In the genomic region with DNA sequence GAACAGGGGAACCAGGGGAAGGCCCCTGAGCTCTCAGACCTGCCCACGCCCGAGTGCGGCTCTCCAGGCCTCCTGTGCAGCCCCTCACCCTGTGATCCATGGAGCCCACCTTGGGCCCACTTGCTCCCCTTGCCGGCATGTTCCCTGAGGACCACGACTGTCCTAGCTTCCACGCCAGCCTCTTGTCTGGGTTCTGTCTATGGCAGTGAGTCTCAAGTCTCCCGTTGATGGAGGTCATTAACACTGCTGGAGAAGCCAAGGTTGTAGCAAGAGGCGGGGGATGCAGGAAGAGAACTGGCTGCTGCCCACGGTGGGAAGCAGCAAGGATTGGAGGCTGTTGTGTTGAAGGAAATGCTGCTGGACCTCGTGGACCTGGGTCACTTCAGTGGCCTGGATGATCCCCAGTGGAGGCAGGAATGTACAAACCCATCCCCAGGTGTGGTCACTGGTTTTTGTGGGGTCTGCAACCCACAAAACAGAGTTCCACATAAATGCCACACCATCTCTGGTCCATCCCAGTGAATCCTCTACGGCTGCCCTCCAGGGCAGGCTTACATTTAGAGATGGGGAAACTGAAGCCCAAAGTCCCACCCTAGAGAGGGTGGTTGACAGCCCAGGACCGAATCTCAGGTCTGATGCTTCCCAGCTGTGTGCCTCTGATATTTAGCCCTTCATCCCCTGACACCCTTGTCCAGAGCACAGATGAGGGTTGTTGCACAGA, we compare ENCODE assay signal across 20 cellular contexts.
A peak's percentile ranks its signal among the peaks of the same experiment; 100 is the strongest.
DNase-seq lines count a peak whose midpoint lies in the region; ATAC-seq and TF ChIP-seq lines count a peak whose summit lies in the region.
"Had no signal": no experiment of that assay in that cellular context is flagged by ENCODE, and none has a peak within 500 bp of the region (broad histone marks: within the 10 kb centered on the region; RNA-seq: fewer than 3 reads in every experiment).

No MANE protein-coding gene starts in this region.

- H3K4me1 ChIP-seq in BLaER1 (peaks cover 44% of the 10 kb centered on the region), stomach (no peaks in the 10 kb centered on the region)

- H3K27ac ChIP-seq in BLaER1 (no peak overlapping the region), stomach (no peak overlapping the region)

- H3K4me1 Mint-ChIP-seq in activated naive CD8-positive, alpha-beta T cell treated with anti-CD3 and anti-CD28 coated beads, Interleukin-2, amount 50 U/mL, for 24 hours: no peaks in the 10 kb centered on the region

- H3K27me3 Mint-ChIP-seq in activated naive CD8-positive, alpha-beta T cell treated with anti-CD3 and anti-CD28 coated beads, Interleukin-2, amount 50 U/mL, for 24 hours: peaks cover 3% of the 10 kb centered on the region
- H3K27me3 Mint-ChIP-seq: CD4-positive, alpha-beta T cell had no signal

- H3K9me3 ChIP-seq in BLaER1 (0 out of 2 replicates have a peak, but pooled peaks cover 6% of the 10 kb centered on the region), stomach (no peaks in the 10 kb centered on the region)
- H3K9me3 ChIP-seq: MG63 had no signal

- H3K27me3 ChIP-seq in BLaER1 (no peaks in the 10 kb centered on the region), stomach (peaks cover 0 to 21% (median 0%) of the 10 kb centered on the region in 3 donors)
- H3K27me3 ChIP-seq: MG63 had no signal

- intact Hi-C loops in stomach (cut with DNase I; ENCODE audit: low total_unique reads): no loop called here

- no peaks in the 10 kb centered on the region for H4K20me1 ChIP-seq in BLaER1

- no peaks in the 10 kb centered on the region for H3K9me3 Mint-ChIP-seq in activated naive CD8-positive, alpha-beta T cell treated with anti-CD3 and anti-CD28 coated beads, Interleukin-2, amount 50 U/mL, for 24 hours
- H3K9me3 Mint-ChIP-seq: CD4-positive, alpha-beta T cell; GM23338 had no signal

- H3K4me3 ChIP-seq in BLaER1: no peak overlapping the region
- H3K4me3 ChIP-seq in stomach: no peak overlapping the region
- H3K4me3 ChIP-seq: GM23338, MG63 had no signal

- 78 to 87% (median 83%) methylated on average over 11 to 12 of the region's 12 CpGs for WGBS in stomach, 5 donors

- no peak overlapping the region for H3K9ac ChIP-seq in BLaER1

- no peak overlapping the region for H3K4me3 Mint-ChIP-seq in activated naive CD8-positive, alpha-beta T cell treated with anti-CD3 and anti-CD28 coated beads, Interleukin-2, amount 50 U/mL, for 24 hours
- H3K4me3 Mint-ChIP-seq: CD4-positive, alpha-beta T cell; GM23338 had no signal

- peak overlapping the region; percentile 30; the same call in 1 of the 2 replicates for H3K4me2 ChIP-seq in BLaER1
- H3K4me2 ChIP-seq: GM23338 had no signal

- H3K27ac Mint-ChIP-seq in activated naive CD8-positive, alpha-beta T cell treated with anti-CD3 and anti-CD28 coated beads, Interleukin-2, amount 50 U/mL, for 24 hours: no peak overlapping the region
- H3K27ac Mint-ChIP-seq: CD4-positive, alpha-beta T cell; GM23338 had no signal

- in situ Hi-C loops in GM13976 (cut with MboI; ENCODE audit: low sequenced_read_pairs, unreplicated experiment): no loop called here

- H3K36me3 Mint-ChIP-seq in activated naive CD8-positive, alpha-beta T cell treated with anti-CD3 and anti-CD28 coated beads, Interleukin-2, amount 50 U/mL, for 24 hours (ENCODE audit: low read depth): no peaks in the 10 kb centered on the region

- DNase-seq in GM13976 (ENCODE audit: low spot score) (peak; percentile 10), ecto neural progenitor cell (ENCODE audit: low spot score) (peak; percentile 13), stomach (peak; percentile 14), COLO668 (lab: John Stamatoyannopoulos, UW; ENCODE audit: unreplicated experiment) (no peak)
- no peak for DNase-seq in activated CD4-positive, CD25-positive, alpha-beta regulatory T cell treated with anti-CD3 and anti-CD28 coated beads, Interleukin-2, amount 50 U/mL, for 72 hours
- DNase-seq in activated naive CD8-positive, alpha-beta T cell treated with anti-CD3 and anti-CD28 coated beads, Interleukin-2, amount 50 U/mL, for 24 hours: no peak
- DNase-seq: ACHN; Calu3; CD4-positive, alpha-beta T cell; DMS53; IMR-90; MG63; NCI-H1092; NCI-H146; NCI-H510A treated with DMSO at 0.1 percent for 48 hours; NCI-H82; SHP77 had no signal

- no peak for TF ChIP-seq POLR2A in stomach (IDR thresholded peaks at IDR 0.05)

- H3K36me3 ChIP-seq in BLaER1 (no peaks in the 10 kb centered on the region), stomach (no peaks in the 10 kb centered on the region)
- H3K36me3 ChIP-seq: MG63 had no signal

- TF ChIP-seq CTCF in GM13976 (IDR thresholded peaks at IDR 0.05; ENCODE audit: borderline replicate concordance, control extremely low read depth, extremely low read depth, insufficient read depth, missing control alignments): no peak
- no peak for TF ChIP-seq CTCF in stomach (IDR thresholded peaks at IDR 0.05)

- TF ChIP-seq EP300 in stomach (IDR thresholded peaks at IDR 0.05): no peak

- no peak for ATAC-seq in activated naive CD8-positive, alpha-beta T cell treated with anti-CD3 and anti-CD28 coated beads, Interleukin-2, amount 50 U/mL, for 24 hours
- ATAC-seq: GM23338, Panc1 had no signal

Comparison
In these comparisons a context has a peak if more than half of its experiments do, and no peak if none do; other contexts are left out.
1. DNase-seq: peak in GM13976 (single experiment), ecto neural progenitor cell (single experiment) and stomach (single experiment); none in activated CD4-positive, CD25-positive, alpha-beta regulatory T cell treated with anti-CD3 and anti-CD28 coated beads, Interleukin-2, amount 50 U/mL, for 72 hours (single experiment), activated naive CD8-positive, alpha-beta T cell treated with anti-CD3 and anti-CD28 coated beads, Interleukin-2, amount 50 U/mL, for 24 hours (single experiment) and COLO668 (single experiment).